In the genomic region with DNA sequence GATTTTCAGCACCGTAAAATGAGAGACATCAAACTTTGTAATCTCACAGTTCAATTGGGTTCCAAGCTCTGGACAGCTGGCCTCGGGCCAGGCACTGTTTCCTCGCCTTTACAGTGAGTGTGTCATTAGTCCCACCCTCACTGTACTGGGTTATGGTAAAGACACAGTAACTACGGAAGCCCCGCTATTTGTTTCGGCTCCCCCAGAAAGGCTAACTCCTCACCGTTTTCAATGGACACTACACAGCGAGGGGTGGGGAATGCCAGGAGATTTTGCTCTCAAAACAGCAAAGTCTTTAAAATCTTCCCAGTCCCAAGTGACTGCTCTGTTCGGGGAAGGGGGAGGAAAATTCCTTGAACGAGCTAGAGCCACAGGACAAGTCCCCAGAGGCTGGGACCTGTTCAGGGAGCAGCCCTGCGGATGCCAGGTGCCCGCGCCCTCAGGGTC, we compare ENCODE assay signal across 8 cellular contexts. TPM values are rescaled to one million over a fixed set of nuclear protein-coding genes. Genes with fewer than 3 reads are reported as not detected.
A peak's percentile ranks its signal among the peaks of the same experiment; 100 is the strongest.
DNase-seq lines count a peak whose midpoint lies in the region; ATAC-seq and TF ChIP-seq lines count a peak whose summit lies in the region.

No MANE protein-coding gene starts in this region.

- DNase-seq in T-helper 2 cell treated with Interferon-gamma antibody and Interleukin-4, amounts not matched to agents 5 μg/mL and 100 μg/mL, for 36 hours (ENCODE audit: low spot score), result no peak
- no peak for DNase-seq in T-helper 2 cell
- DNase-seq in inferior parietal cortex (ENCODE audit: extremely low spot score), result peak; percentile 43
- no peak for DNase-seq in stimulated activated naive CD8-positive, alpha-beta T cell treated with anti-CD3 and anti-CD28 coated beads, Interleukin-15, amount 100 ng/mL, for 72 hours
- no peak for DNase-seq in foreskin keratinocyte
- no peak for DNase-seq in NCI-H146 treated with DMSO at 0.1 percent for 48 hours (lab: John Stamatoyannopoulos, UW; ENCODE audit: unreplicated experiment)

- no peaks in the 10 kb centered on the region for H3K27me3 Mint-ChIP-seq in T-helper 2 cell treated with Interferon-gamma antibody and Interleukin-4, amounts not matched to agents 5 μg/mL and 100 μg/mL, for 36 hours (ENCODE audit: low read depth)
- H3K27me3 Mint-ChIP-seq in stimulated activated naive CD8-positive, alpha-beta T cell treated with anti-CD3 and anti-CD28 coated beads, Interleukin-15, amount 100 ng/mL, for 72 hours, result peaks cover 21% of the 10 kb centered on the region

- TF ChIP-seq CTCF in foreskin keratinocyte (conservative IDR thresholded peaks at IDR 0.05), result no peak

- H3K27me3 ChIP-seq in foreskin keratinocyte, result no peaks in the 10 kb centered on the region

- peaks cover 13% of the 10 kb centered on the region for H3K36me3 Mint-ChIP-seq in T-helper 2 cell treated with Interferon-gamma antibody and Interleukin-4, amounts not matched to agents 5 μg/mL and 100 μg/mL, for 36 hours (ENCODE audit: low read depth)

- H3K4me1 Mint-ChIP-seq in T-helper 2 cell treated with Interferon-gamma antibody and Interleukin-4, amounts not matched to agents 5 μg/mL and 100 μg/mL, for 36 hours (ENCODE audit: low read depth), result peaks cover 18% of the 10 kb centered on the region
- H3K4me1 Mint-ChIP-seq in stimulated activated naive CD8-positive, alpha-beta T cell treated with anti-CD3 and anti-CD28 coated beads, Interleukin-15, amount 100 ng/mL, for 72 hours, result no peaks in the 10 kb centered on the region

- H3K27ac ChIP-seq in angular gyrus (ENCODE audit: low read depth, low read length), result peak overlapping the region; percentile 65
- no peak overlapping the region for H3K27ac ChIP-seq in foreskin keratinocyte

- H3K27ac Mint-ChIP-seq in T-helper 2 cell treated with Interferon-gamma antibody and Interleukin-4, amounts not matched to agents 5 μg/mL and 100 μg/mL, for 36 hours, result no peak overlapping the region
- H3K27ac Mint-ChIP-seq in stimulated activated naive CD8-positive, alpha-beta T cell treated with anti-CD3 and anti-CD28 coated beads, Interleukin-15, amount 100 ng/mL, for 72 hours, result no peak overlapping the region

- peaks cover 19% of the 10 kb centered on the region for H3K4me1 ChIP-seq in foreskin keratinocyte

- H3K9me3 Mint-ChIP-seq in T-helper 2 cell treated with Interferon-gamma antibody and Interleukin-4, amounts not matched to agents 5 μg/mL and 100 μg/mL, for 36 hours, result peaks cover 19% of the 10 kb centered on the region
- H3K9me3 Mint-ChIP-seq in stimulated activated naive CD8-positive, alpha-beta T cell treated with anti-CD3 and anti-CD28 coated beads, Interleukin-15, amount 100 ng/mL, for 72 hours, result peaks cover 5 to 21% of the 10 kb centered on the region in 2 donors

- no peak for ATAC-seq in stimulated activated naive CD8-positive, alpha-beta T cell treated with anti-CD3 and anti-CD28 coated beads, Interleukin-15, amount 100 ng/mL, for 72 hours
- ATAC-seq in foreskin keratinocyte (no peak), GM21529 (IDR thresholded peaks at IDR 0.05; ENCODE audit: unreplicated experiment) (no peak)

- H3K4me3 Mint-ChIP-seq in T-helper 2 cell treated with Interferon-gamma antibody and Interleukin-4, amounts not matched to agents 5 μg/mL and 100 μg/mL, for 36 hours, result peak overlapping the region; percentile 47
- H3K4me3 Mint-ChIP-seq in stimulated activated naive CD8-positive, alpha-beta T cell treated with anti-CD3 and anti-CD28 coated beads, Interleukin-15, amount 100 ng/mL, for 72 hours, result peak overlapping the region; percentile 24 to 29

RNA-seq across cellular contexts. Expression of a gene that starts 0.8 kb away (rescaled TPM):
- total RNA-seq in foreskin keratinocyte, result 10.3 and 12.9 TPM in 2 replicates
- 11.6 and 12.5 TPM in 2 replicates for polyA plus RNA-seq in foreskin keratinocyte

RNA-seq across cellular contexts. Expression of a gene that starts 57.4 kb away (rescaled TPM):
- total RNA-seq in foreskin keratinocyte, result 5.0 and 8.7 TPM in 2 replicates
- polyA plus RNA-seq in foreskin keratinocyte, result 1.8 and 2.9 TPM in 2 replicates
